In genomic region chr2:101756266-101756665, GRCh38 we compare ENCODE assay signal across 22 cellular contexts. TPM values are rescaled to one million over a fixed set of nuclear protein-coding genes. Genes with fewer than 3 reads are reported as not detected.
DNase-seq lines count a peak whose midpoint lies in the region; ATAC-seq and TF ChIP-seq lines count a peak whose summit lies in the region.
"Had no signal": no experiment of that assay in that cellular context is flagged by ENCODE, and none has a peak within 500 bp of the region (broad histone marks: within the 10 kb centered on the region; RNA-seq: fewer than 3 reads in every experiment).

No MANE protein-coding gene starts in this region.

- no peak for ATAC-seq in left ventricle myocardium superior
- no peak for ATAC-seq in naive B cell (ENCODE audit: low read depth in 2 of 2)
- ATAC-seq: heart right ventricle, left cardiac atrium, sciatic nerve had no signal

- TF ChIP-seq CTCF in left ventricle myocardium inferior (IDR thresholded peaks at IDR 0.05; ENCODE audit: borderline replicate concordance) (no peak), tibial nerve (IDR thresholded peaks at IDR 0.05) (no peak), nephron progenitor cell (IDR thresholded peaks at IDR 0.05) (no peak)

- H3K27me3 ChIP-seq in left ventricle myocardium inferior (ENCODE audit: low read depth) (no peaks in the 10 kb centered on the region), tibial nerve (no peaks in the 10 kb centered on the region)
- H3K27me3 ChIP-seq: heart right ventricle had no signal

- 74 to 84% methylated on average over 3 of the region's 3 CpGs for whole genome bisulfite sequencing in tibial nerve, 2 donors

- no peak overlapping the region for H3K4me3 ChIP-seq in left ventricle myocardium inferior
- H3K4me3 ChIP-seq in tibial nerve, result no peak overlapping the region
- H3K4me3 ChIP-seq: heart right ventricle had no signal

- peak overlapping the region; percentile 21 for H3K27ac ChIP-seq in left ventricle myocardium inferior (replicated peaks)
- H3K27ac ChIP-seq in caudate nucleus (ENCODE audit: low read depth, low read length), result peak overlapping the region; percentile 67
- peak overlapping the region; percentile 30 to 84 (median 64) for H3K27ac ChIP-seq in tibial nerve

- peaks cover 80% of the 10 kb centered on the region for H3K4me1 ChIP-seq in left ventricle myocardium inferior
- H3K4me1 ChIP-seq in tibial nerve, result peaks cover 0 to 82% (median 55%) of the 10 kb centered on the region in 4 donors

- no peaks in the 10 kb centered on the region for H3K36me3 ChIP-seq in left ventricle myocardium inferior
- no peaks in the 10 kb centered on the region for H3K36me3 ChIP-seq in tibial nerve
- H3K36me3 ChIP-seq: heart right ventricle had no signal

- H3K4me1 Mint-ChIP-seq in naive B cell (peaks cover 57 to 85% (median 75%) of the 10 kb centered on the region in 3 donors), nephron progenitor cell (peaks cover 49% of the 10 kb centered on the region)

- H3K36me3 Mint-ChIP-seq in naive B cell, result no peaks in the 10 kb centered on the region
- H3K36me3 Mint-ChIP-seq in nephron progenitor cell (ENCODE audit: low read depth), result peaks cover 30% of the 10 kb centered on the region
- H3K36me3 Mint-ChIP-seq: activated CD4-positive, alpha-beta memory T cell treated with anti-CD3 and anti-CD28 coated beads for 36 hours had no signal

- intact Hi-C loops in left ventricle myocardium inferior (cut with micrococcal nuclease), result no loop called here
- intact Hi-C loops in left ventricle myocardium superior (cut with micrococcal nuclease), result no loop called here

- H3K27me3 Mint-ChIP-seq in naive B cell, result no peaks in the 10 kb centered on the region
- H3K27me3 Mint-ChIP-seq in nephron progenitor cell (ENCODE audit: low read depth, poor library complexity), result no peaks in the 10 kb centered on the region
- H3K27me3 Mint-ChIP-seq: activated CD4-positive, alpha-beta memory T cell treated with anti-CD3 and anti-CD28 coated beads for 36 hours; activated naive CD8-positive, alpha-beta T cell treated with anti-CD3 and anti-CD28 coated beads, Interleukin-2, amount 10 ng/mL, durations not matched to agents 7 days and 5 days had no signal

- H3K4me3 Mint-ChIP-seq in naive B cell, result peak overlapping the region in 6 of 8 donors; percentile 9 to 76 (median 66)
- H3K4me3 Mint-ChIP-seq in nephron progenitor cell, result no peak overlapping the region
- H3K4me3 Mint-ChIP-seq: activated CD4-positive, alpha-beta memory T cell treated with anti-CD3 and anti-CD28 coated beads for 36 hours; activated naive CD8-positive, alpha-beta T cell treated with anti-CD3 and anti-CD28 coated beads, Interleukin-2, amount 10 ng/mL, durations not matched to agents 7 days and 5 days had no signal

- no peaks in the 10 kb centered on the region for H3K9me3 Mint-ChIP-seq in naive B cell
- H3K9me3 Mint-ChIP-seq in nephron progenitor cell, result peaks cover 19% of the 10 kb centered on the region
- H3K9me3 Mint-ChIP-seq: activated CD4-positive, alpha-beta memory T cell treated with anti-CD3 and anti-CD28 coated beads for 36 hours; activated naive CD8-positive, alpha-beta T cell treated with anti-CD3 and anti-CD28 coated beads, Interleukin-2, amount 10 ng/mL, durations not matched to agents 7 days and 5 days had no signal

- DNase-seq in left ventricle myocardium inferior (no peak), left ventricle myocardium superior (no peak), caudate nucleus (lab: John Stamatoyannopoulos, UW) (no peak), naive B cell (no peak), tibial nerve (ENCODE audit: low spot score in 2 of 2) (no peak), nephron progenitor cell (no peak), NCI-H2081 treated with DMSO at 0.1 percent for 48 hours (lab: John Stamatoyannopoulos, UW) (no peak), GF-D8 (lab: John Stamatoyannopoulos, UW) (no peak)
- DNase-seq: activated CD4-positive, alpha-beta memory T cell treated with anti-CD3 and anti-CD28 coated beads for 36 hours; activated CD4-positive, CD25-positive, alpha-beta regulatory T cell; activated CD8-positive, alpha-beta memory T cell treated with anti-CD3 and anti-CD28 coated beads, Interleukin-2, amount 50 U/mL, for 48 hours; activated effector memory CD4-positive, alpha-beta T cell treated with anti-CD3 and anti-CD28 coated beads, Interleukin-2, amount 50 U/mL, for 16 hours; activated naive CD8-positive, alpha-beta T cell treated with anti-CD3 and anti-CD28 coated beads, Interleukin-2, amount 10 ng/mL, durations not matched to agents 7 days and 5 days; cerebellar nuclear complex; COR-L47; DMS79; heart right ventricle; left cardiac atrium; NCI-H1048; NCI-H187; SHP77 had no signal

- H3K27ac Mint-ChIP-seq in naive B cell, result peak overlapping the region in 5 of 6 donors; percentile 42 to 95 (median 83)
- no peak overlapping the region for H3K27ac Mint-ChIP-seq in nephron progenitor cell
- H3K27ac Mint-ChIP-seq: activated CD4-positive, alpha-beta memory T cell treated with anti-CD3 and anti-CD28 coated beads for 36 hours; activated naive CD8-positive, alpha-beta T cell treated with anti-CD3 and anti-CD28 coated beads, Interleukin-2, amount 10 ng/mL, durations not matched to agents 7 days and 5 days had no signal

- H3K9me3 ChIP-seq in left ventricle myocardium inferior (replicated peaks) (no peaks in the 10 kb centered on the region), tibial nerve (no peaks in the 10 kb centered on the region)
- H3K9me3 ChIP-seq: heart right ventricle had no signal

- TF ChIP-seq POLR2A in tibial nerve (IDR thresholded peaks at IDR 0.05), result no peak

- no peak for TF ChIP-seq EP300 in tibial nerve (IDR thresholded peaks at IDR 0.05)

RNA-seq across cellular contexts. Expression of gene MAP4K4, which starts 58.8 kb away (rescaled TPM):
- 102 TPM for total RNA-seq in left ventricle myocardium inferior
- total RNA-seq in left ventricle myocardium superior, result 99.5 TPM
- polyA plus RNA-seq in naive B cell (ENCODE audit: low read depth in 6 of 6), result 10 to 100 TPM; 11.8 to 36.0 (median 20.3) TPM
- total RNA-seq in tibial nerve, result 10 to 100 TPM; 78.0 to 85.7 (median 84.4) TPM
